ENCODE assay signal across 1 cellular context in genomic region chr1:114716304-114717158, GRCh38.
TF ChIP-seq lines count a peak whose summit lies in the region.

NRAS (minus strand) TSS chr1:114716771; CDS start chr1:114716160, 611 bp downstream.

TF ChIP-seq in K562, 482 proteins besides CTCF, POLR2A, EP300 and RAD21 (continued from another document and continues in another):
- TF ChIP-seq, protein P1, sequence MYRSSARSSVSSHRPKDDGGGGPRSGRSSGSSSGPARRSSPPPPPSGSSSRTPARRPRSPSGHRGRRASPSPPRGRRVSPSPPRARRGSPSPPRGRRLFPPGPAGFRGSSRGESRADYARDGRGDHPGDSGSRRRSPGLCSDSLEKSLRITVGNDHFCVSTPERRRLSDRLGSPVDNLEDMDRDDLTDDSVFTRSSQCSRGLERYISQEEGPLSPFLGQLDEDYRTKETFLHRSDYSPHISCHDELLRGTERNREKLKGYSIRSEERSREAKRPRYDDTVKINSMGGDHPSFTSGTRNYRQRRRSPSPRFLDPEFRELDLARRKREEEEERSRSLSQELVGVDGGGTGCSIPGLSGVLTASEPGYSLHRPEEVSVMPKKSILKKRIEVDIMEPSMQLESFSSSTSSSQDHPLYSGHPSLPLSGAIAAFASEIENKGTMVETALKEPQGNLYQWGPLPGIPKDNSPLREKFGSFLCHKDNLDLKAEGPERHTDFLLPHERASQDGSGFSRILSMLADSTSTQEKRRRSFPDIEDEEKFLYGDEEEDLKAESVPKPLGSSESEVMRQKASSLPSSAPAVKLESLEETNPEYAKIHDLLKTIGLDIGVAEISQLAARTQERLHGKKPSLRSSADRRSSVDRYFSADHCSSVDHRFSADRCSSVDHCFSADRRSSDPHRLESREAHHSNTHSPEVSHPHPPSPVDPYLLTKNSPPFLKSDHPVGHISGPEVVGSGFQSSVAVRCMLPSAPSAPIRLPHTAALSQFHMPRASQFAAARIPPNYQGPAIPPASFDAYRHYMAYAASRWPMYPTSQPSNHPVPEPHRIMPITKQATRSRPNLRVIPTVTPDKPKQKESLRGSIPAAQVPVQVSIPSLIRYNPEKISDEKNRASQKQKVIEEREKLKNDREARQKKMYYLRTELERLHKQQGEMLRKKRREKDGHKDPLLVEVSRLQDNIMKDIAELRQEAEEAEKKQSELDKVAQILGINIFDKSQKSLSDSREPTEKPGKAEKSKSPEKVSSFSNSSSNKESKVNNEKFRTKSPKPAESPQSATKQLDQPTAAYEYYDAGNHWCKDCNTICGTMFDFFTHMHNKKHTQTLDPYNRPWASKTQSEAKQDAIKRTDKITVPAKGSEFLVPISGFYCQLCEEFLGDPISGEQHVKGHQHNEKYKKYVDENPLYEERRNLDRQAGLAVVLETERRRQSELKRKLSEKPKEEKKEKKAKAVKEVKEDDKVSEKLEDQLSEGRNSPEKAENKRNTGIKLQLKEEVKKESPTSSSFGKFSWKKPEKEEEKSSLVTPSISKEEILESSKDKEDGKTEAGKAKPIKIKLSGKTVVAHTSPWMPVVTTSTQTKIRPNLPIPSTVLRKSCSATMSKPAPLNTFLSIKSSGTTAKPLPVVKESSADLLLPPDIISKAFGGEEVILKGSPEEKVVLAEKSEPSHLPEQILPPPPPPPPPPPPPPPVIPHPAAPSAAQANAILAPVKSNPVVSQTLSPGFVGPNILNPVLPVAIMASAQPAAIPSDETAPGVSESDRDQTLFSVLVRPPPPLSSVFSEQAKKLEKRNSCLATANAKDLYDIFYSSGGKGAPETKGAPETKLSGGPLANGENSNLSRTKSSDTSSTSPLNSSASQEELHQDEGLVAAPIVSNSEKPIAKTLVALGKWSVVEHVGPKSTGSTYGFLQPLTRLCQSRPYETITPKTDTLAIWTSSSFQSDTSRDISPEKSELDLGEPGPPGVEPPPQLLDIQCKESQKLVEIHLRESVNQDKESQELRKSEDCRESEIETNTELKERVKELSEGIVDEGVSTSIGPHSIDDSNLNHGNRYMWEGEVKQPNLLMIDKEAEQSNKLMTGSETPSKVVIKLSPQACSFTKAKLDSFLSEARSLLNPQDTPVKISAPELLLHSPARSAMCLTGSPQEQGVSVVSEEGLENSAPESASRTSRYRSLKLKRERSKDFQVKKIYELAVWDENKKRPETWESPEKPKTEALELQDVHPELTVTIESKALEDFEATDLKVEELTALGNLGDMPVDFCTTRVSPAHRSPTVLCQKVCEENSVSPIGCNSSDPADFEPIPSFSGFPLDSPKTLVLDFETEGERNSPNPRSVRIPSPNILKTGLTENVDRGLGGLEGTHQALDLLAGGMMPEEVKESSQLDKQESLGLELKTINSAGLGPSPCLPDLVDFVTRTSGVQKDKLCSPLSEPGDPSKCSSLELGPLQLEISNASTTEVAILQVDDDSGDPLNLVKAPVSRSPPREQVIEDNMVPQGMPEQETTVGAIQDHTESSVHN (IDR thresholded peaks at IDR 0.05; ENCODE audit: borderline replicate concordance in 1 of 2, low read depth in 1 of 2), result no peak; a peak in 1 of 4 replicates
- TF ChIP-seq, protein P2, sequence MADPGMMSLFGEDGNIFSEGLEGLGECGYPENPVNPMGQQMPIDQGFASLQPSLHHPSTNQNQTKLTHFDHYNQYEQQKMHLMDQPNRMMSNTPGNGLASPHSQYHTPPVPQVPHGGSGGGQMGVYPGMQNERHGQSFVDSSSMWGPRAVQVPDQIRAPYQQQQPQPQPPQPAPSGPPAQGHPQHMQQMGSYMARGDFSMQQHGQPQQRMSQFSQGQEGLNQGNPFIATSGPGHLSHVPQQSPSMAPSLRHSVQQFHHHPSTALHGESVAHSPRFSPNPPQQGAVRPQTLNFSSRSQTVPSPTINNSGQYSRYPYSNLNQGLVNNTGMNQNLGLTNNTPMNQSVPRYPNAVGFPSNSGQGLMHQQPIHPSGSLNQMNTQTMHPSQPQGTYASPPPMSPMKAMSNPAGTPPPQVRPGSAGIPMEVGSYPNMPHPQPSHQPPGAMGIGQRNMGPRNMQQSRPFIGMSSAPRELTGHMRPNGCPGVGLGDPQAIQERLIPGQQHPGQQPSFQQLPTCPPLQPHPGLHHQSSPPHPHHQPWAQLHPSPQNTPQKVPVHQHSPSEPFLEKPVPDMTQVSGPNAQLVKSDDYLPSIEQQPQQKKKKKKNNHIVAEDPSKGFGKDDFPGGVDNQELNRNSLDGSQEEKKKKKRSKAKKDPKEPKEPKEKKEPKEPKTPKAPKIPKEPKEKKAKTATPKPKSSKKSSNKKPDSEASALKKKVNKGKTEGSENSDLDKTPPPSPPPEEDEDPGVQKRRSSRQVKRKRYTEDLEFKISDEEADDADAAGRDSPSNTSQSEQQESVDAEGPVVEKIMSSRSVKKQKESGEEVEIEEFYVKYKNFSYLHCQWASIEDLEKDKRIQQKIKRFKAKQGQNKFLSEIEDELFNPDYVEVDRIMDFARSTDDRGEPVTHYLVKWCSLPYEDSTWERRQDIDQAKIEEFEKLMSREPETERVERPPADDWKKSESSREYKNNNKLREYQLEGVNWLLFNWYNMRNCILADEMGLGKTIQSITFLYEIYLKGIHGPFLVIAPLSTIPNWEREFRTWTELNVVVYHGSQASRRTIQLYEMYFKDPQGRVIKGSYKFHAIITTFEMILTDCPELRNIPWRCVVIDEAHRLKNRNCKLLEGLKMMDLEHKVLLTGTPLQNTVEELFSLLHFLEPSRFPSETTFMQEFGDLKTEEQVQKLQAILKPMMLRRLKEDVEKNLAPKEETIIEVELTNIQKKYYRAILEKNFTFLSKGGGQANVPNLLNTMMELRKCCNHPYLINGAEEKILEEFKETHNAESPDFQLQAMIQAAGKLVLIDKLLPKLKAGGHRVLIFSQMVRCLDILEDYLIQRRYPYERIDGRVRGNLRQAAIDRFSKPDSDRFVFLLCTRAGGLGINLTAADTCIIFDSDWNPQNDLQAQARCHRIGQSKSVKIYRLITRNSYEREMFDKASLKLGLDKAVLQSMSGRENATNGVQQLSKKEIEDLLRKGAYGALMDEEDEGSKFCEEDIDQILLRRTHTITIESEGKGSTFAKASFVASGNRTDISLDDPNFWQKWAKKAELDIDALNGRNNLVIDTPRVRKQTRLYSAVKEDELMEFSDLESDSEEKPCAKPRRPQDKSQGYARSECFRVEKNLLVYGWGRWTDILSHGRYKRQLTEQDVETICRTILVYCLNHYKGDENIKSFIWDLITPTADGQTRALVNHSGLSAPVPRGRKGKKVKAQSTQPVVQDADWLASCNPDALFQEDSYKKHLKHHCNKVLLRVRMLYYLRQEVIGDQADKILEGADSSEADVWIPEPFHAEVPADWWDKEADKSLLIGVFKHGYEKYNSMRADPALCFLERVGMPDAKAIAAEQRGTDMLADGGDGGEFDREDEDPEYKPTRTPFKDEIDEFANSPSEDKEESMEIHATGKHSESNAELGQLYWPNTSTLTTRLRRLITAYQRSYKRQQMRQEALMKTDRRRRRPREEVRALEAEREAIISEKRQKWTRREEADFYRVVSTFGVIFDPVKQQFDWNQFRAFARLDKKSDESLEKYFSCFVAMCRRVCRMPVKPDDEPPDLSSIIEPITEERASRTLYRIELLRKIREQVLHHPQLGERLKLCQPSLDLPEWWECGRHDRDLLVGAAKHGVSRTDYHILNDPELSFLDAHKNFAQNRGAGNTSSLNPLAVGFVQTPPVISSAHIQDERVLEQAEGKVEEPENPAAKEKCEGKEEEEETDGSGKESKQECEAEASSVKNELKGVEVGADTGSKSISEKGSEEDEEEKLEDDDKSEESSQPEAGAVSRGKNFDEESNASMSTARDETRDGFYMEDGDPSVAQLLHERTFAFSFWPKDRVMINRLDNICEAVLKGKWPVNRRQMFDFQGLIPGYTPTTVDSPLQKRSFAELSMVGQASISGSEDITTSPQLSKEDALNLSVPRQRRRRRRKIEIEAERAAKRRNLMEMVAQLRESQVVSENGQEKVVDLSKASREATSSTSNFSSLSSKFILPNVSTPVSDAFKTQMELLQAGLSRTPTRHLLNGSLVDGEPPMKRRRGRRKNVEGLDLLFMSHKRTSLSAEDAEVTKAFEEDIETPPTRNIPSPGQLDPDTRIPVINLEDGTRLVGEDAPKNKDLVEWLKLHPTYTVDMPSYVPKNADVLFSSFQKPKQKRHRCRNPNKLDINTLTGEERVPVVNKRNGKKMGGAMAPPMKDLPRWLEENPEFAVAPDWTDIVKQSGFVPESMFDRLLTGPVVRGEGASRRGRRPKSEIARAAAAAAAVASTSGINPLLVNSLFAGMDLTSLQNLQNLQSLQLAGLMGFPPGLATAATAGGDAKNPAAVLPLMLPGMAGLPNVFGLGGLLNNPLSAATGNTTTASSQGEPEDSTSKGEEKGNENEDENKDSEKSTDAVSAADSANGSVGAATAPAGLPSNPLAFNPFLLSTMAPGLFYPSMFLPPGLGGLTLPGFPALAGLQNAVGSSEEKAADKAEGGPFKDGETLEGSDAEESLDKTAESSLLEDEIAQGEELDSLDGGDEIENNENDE (IDR thresholded peaks at IDR 0.05; ENCODE audit: low read depth, low read length), result no peak
- no peak for TF ChIP-seq NFYB (IDR thresholded peaks at IDR 0.05; ENCODE audit: extremely low read depth, insufficient read length)
- TF ChIP-seq, protein P3, sequence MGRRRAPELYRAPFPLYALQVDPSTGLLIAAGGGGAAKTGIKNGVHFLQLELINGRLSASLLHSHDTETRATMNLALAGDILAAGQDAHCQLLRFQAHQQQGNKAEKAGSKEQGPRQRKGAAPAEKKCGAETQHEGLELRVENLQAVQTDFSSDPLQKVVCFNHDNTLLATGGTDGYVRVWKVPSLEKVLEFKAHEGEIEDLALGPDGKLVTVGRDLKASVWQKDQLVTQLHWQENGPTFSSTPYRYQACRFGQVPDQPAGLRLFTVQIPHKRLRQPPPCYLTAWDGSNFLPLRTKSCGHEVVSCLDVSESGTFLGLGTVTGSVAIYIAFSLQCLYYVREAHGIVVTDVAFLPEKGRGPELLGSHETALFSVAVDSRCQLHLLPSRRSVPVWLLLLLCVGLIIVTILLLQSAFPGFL (CRISPR knock-in tag; IDR thresholded peaks at IDR 0.05), result no peak
- no peak for TF ChIP-seq ZNF140 (CRISPR knock-in tag; IDR thresholded peaks at IDR 0.05)
- no peak for TF ChIP-seq SAFB (IDR thresholded peaks at IDR 0.05; ENCODE audit: borderline replicate concordance, low read depth, low read length)
- TF ChIP-seq, protein P4, sequence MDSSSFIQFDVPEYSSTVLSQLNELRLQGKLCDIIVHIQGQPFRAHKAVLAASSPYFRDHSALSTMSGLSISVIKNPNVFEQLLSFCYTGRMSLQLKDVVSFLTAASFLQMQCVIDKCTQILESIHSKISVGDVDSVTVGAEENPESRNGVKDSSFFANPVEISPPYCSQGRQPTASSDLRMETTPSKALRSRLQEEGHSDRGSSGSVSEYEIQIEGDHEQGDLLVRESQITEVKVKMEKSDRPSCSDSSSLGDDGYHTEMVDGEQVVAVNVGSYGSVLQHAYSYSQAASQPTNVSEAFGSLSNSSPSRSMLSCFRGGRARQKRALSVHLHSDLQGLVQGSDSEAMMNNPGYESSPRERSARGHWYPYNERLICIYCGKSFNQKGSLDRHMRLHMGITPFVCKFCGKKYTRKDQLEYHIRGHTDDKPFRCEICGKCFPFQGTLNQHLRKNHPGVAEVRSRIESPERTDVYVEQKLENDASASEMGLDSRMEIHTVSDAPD (CRISPR knock-in tag; IDR thresholded peaks at IDR 0.05), result no peak
- no peak for TF ChIP-seq ZNF436 (CRISPR knock-in tag; IDR thresholded peaks at IDR 0.05)
- no peak for TF ChIP-seq ZNF696 (CRISPR knock-in tag; conservative IDR thresholded peaks at IDR 0.05)
- no peak for TF ChIP-seq CCAR2 (IDR thresholded peaks at IDR 0.05; ENCODE audit: low read depth, low read length)
- TF ChIP-seq KAT8 (IDR thresholded peaks at IDR 0.05; ENCODE audit: low read depth), result no peak
- 0 out of 2 replicates have a peak, but pooled peaks have one; percentile 20 for TF ChIP-seq ELK3 (CRISPR knock-in tag; IDR thresholded peaks at IDR 0.05)
- TF ChIP-seq ZNF134 (CRISPR knock-in tag; conservative IDR thresholded peaks at IDR 0.05), result no peak
- no peak for TF ChIP-seq EWSR1 (IDR thresholded peaks at IDR 0.05; ENCODE audit: borderline replicate concordance, low read depth, partially characterized antibody)
- 0 out of 2 replicates have a peak, but pooled peaks have one; percentile 14 for TF ChIP-seq STAT5A (IDR thresholded peaks at IDR 0.05; ENCODE audit: borderline replicate concordance, low read length)
- TF ChIP-seq SIN3A (IDR thresholded peaks at IDR 0.05; ENCODE audit: borderline replicate concordance in 2 of 2, control insufficient read depth in 1 of 2, low read depth in 2 of 2, low read length in 2 of 2), result peak; percentile 99 to 100
- TF ChIP-seq NFIX (CRISPR knock-in tag; IDR thresholded peaks at IDR 0.05; ENCODE audit: low read depth), result no peak
- no peak for TF ChIP-seq CHCHD3 (CRISPR knock-in tag; IDR thresholded peaks at IDR 0.05)
- TF ChIP-seq ILK (tag; IDR thresholded peaks at IDR 0.05; ENCODE audit: borderline replicate concordance, low read depth), result no peak
- TF ChIP-seq ZNF76 (CRISPR knock-in tag; IDR thresholded peaks at IDR 0.05; ENCODE audit: borderline replicate concordance), result no peak
- TF ChIP-seq ZNF133 (CRISPR knock-in tag; IDR thresholded peaks at IDR 0.05), result no peak
- TF ChIP-seq ZNF57 (CRISPR knock-in tag; IDR thresholded peaks at IDR 0.05), result no peak
- TF ChIP-seq ARID2 (IDR thresholded peaks at IDR 0.05), result no peak
- no peak for TF ChIP-seq ZNF785 (CRISPR knock-in tag; IDR thresholded peaks at IDR 0.05)
- TF ChIP-seq RB1 (IDR thresholded peaks at IDR 0.05; ENCODE audit: low read depth), result peak; percentile 70
- TF ChIP-seq, protein P5, sequence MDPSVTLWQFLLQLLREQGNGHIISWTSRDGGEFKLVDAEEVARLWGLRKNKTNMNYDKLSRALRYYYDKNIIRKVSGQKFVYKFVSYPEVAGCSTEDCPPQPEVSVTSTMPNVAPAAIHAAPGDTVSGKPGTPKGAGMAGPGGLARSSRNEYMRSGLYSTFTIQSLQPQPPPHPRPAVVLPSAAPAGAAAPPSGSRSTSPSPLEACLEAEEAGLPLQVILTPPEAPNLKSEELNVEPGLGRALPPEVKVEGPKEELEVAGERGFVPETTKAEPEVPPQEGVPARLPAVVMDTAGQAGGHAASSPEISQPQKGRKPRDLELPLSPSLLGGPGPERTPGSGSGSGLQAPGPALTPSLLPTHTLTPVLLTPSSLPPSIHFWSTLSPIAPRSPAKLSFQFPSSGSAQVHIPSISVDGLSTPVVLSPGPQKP (CRISPR knock-in tag; IDR thresholded peaks at IDR 0.05), result no peak
- no peak for TF ChIP-seq ADNP (tag; IDR thresholded peaks at IDR 0.05)
- no peak for TF ChIP-seq DNMT1 (IDR thresholded peaks at IDR 0.05)
